17 cellular contexts compared by ENCODE assay signal in genomic region chr3:186220365-186220764, GRCh38.
DNase-seq lines count a peak whose midpoint lies in the region; ATAC-seq and TF ChIP-seq lines count a peak whose summit lies in the region.
"Had no signal": no experiment of that assay in that cellular context is flagged by ENCODE, and none has a peak within 500 bp of the region (broad histone marks: within the 10 kb centered on the region; RNA-seq: fewer than 3 reads in every experiment).

No MANE protein-coding gene starts in this region.

- no peak overlapping the region for H3K4me3 ChIP-seq in osteoblast (ENCODE audit: insufficient read depth, low read length)
- H3K4me3 ChIP-seq: A549, colonic mucosa, left lung, tibial nerve had no signal

- no peaks in the 10 kb centered on the region for H3K79me2 ChIP-seq in osteoblast (ENCODE audit: insufficient read depth, low read length)

- H3K27me3 Mint-ChIP-seq in brain, result no peaks in the 10 kb centered on the region

- no peak for DNase-seq in activated CD4-positive, CD25-positive, alpha-beta regulatory T cell (lab: John Stamatoyannopoulos, UW)
- DNase-seq in HK-2 (ENCODE audit: unreplicated experiment) (peak; percentile 37), osteoblast (ENCODE audit: insufficient read length, low spot score, missing footprints) (peak; percentile 59), AG08395 (ENCODE audit: low spot score) (no peak), HuH-7.5 (ENCODE audit: low spot score) (no peak)
- DNase-seq: CD8-positive, alpha-beta memory T cell; colonic mucosa; left lung; NCI-H1092; NCI-H2171 treated with DMSO at 0.1 percent for 48 hours had no signal

- H3K9me3 ChIP-seq in osteoblast (ENCODE audit: low read depth, low read length), result no peaks in the 10 kb centered on the region
- H3K9me3 ChIP-seq: A549, colonic mucosa, left lung, tibial nerve had no signal

- H3K4me1 Mint-ChIP-seq in brain, result peaks cover 68% of the 10 kb centered on the region
- H3K4me1 Mint-ChIP-seq: IgD-negative memory B cell had no signal

- no peak overlapping the region for H3K4me3 Mint-ChIP-seq in brain
- H3K4me3 Mint-ChIP-seq: CD8-positive, alpha-beta memory T cell; IgD-negative memory B cell had no signal

- no peaks in the 10 kb centered on the region for H3K9me3 Mint-ChIP-seq in brain
- H3K9me3 Mint-ChIP-seq: CD8-positive, alpha-beta memory T cell; IgD-negative memory B cell had no signal

- no peak overlapping the region for H2AFZ ChIP-seq in osteoblast (ENCODE audit: low read length)

- no peaks in the 10 kb centered on the region for H3K36me3 ChIP-seq in osteoblast (ENCODE audit: insufficient read depth, low read length)
- H3K36me3 ChIP-seq: colonic mucosa, left lung, tibial nerve, WERI-Rb-1 had no signal

- peak; percentile 46 to 53 for ATAC-seq in activated CD4-positive, CD25-positive, alpha-beta regulatory T cell treated with anti-CD3 and anti-CD28 coated beads, Interleukin-2, amount 50 U/mL, for 24 hours
- no peak for ATAC-seq in GM21717 (IDR thresholded peaks at IDR 0.05; ENCODE audit: unreplicated experiment)
- ATAC-seq: A549 had no signal

- peak overlapping the region; percentile 31 to 87 (median 79) for H3K27ac Mint-ChIP-seq in brain

- TF ChIP-seq CTCF in brain (conservative IDR thresholded peaks at IDR 0.05) (no peak), osteoblast (IDR thresholded peaks at IDR 0.05; ENCODE audit: extremely low read depth, low read depth, low read length) (no peak)

- no peak overlapping the region for H3K4me2 ChIP-seq in osteoblast (ENCODE audit: insufficient read depth, low read length)
- H3K4me2 ChIP-seq: A549 had no signal

- no peaks in the 10 kb centered on the region for H4K20me1 ChIP-seq in osteoblast (ENCODE audit: insufficient read depth, low read length)

- H3K36me3 Mint-ChIP-seq in brain, result no peaks in the 10 kb centered on the region
- H3K36me3 Mint-ChIP-seq: CD8-positive, alpha-beta memory T cell had no signal

- no peak overlapping the region for H3K27ac ChIP-seq in osteoblast (ENCODE audit: low read depth, low read length)
- H3K27ac ChIP-seq: A549, colonic mucosa, left lung, WERI-Rb-1 had no signal

- H3K27me3 ChIP-seq in osteoblast (ENCODE audit: insufficient read depth, low read length), result peaks cover 11% of the 10 kb centered on the region
- H3K27me3 ChIP-seq: colonic mucosa, left lung, tibial nerve had no signal

- H3K4me1 ChIP-seq in osteoblast (ENCODE audit: insufficient read depth, low read length), result no peaks in the 10 kb centered on the region
- H3K4me1 ChIP-seq: A549, colonic mucosa, left lung had no signal

Comparison
In these comparisons a context has a peak if more than half of its experiments do, and no peak if none do; other contexts are left out.
1. DNase-seq: peak in HK-2 (single experiment) and osteoblast (single experiment); none in activated CD4-positive, CD25-positive, alpha-beta regulatory T cell (0 of 4), AG08395 (single experiment) and HuH-7.5 (single experiment).